In the genomic region with DNA sequence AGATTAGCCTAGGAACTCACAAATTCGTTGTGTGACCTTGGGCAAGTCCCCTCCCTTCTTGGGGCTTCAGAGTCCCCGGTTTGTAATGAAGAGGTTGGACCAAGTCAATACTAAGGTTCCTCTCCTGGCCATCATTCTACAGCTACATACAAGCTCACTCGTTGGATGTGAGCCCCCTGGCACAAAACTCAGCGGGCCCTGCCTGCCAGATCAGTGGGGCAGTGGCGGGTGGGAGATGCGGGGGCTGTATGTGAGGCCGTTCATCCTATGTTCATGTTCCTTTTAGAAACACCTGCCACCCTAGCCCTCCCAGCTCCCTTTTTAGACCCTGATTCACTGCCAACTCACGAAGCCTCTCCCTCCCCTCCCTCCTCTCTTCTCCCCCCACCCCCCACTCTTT, we compare ENCODE assay signal across 19 cellular contexts. TPM values are rescaled to one million over a fixed set of nuclear protein-coding genes. Genes with fewer than 3 reads are reported as not detected.
A peak's percentile ranks its signal among the peaks of the same experiment; 100 is the strongest.
DNase-seq lines count a peak whose midpoint lies in the region; ATAC-seq, FAIRE-seq and TF ChIP-seq lines count a peak whose summit lies in the region.
"Had no signal": no experiment of that assay in that cellular context is flagged by ENCODE, and none has a peak within 500 bp of the region (broad histone marks: within the 10 kb centered on the region; RNA-seq: fewer than 3 reads in every experiment).

No MANE protein-coding gene starts in this region.

- ATAC-seq in activated CD8-positive, alpha-beta memory T cell treated with anti-CD3 and anti-CD28 coated beads, Interleukin-2, amount 10 ng/mL, durations not matched to agents 7 days and 5 days, result no peak

- H2BK120ac ChIP-seq in H1 (replicated peaks; ENCODE audit: low read depth, low read length), result no peak overlapping the region

- peak; percentile 28 for DNase-seq in activated CD8-positive, alpha-beta memory T cell treated with anti-CD3 and anti-CD28 coated beads, Interleukin-2, amount 10 ng/mL, durations not matched to agents 7 days and 5 days
- no peak for DNase-seq in activated CD8-positive, alpha-beta memory T cell treated with anti-CD3 and anti-CD28 coated beads, Interleukin-2, amount 50 U/mL, for 48 hours
- DNase-seq in H1 (ENCODE audit: low read depth in 1 of 2, low spot score in 2 of 2) (no peak), neural crest cell (ENCODE audit: low read depth, low spot score) (no peak), hippocampal formation (lab: John Stamatoyannopoulos, UW) (no peak), breast epithelium (ENCODE audit: low spot score in 2 of 2) (no peak), COR-L47 (lab: John Stamatoyannopoulos, UW) (no peak)
- DNase-seq: 8988T; CD4-positive, alpha-beta T cell; DMS153; DMS79 treated with DMSO at 0.1 percent for 48 hours; EL; GDM1; HCEC 1CT; HFFc6 had no signal

- no peak overlapping the region for H3K18ac ChIP-seq in H1 (ENCODE audit: extremely low read depth, low read length)

- TF ChIP-seq RAD21 in H1 (IDR thresholded peaks at IDR 0.05 in 1 of 2, conservative IDR thresholded peaks at IDR 0.05 in 1 of 2; ENCODE audit: low read depth in 2 of 2, low read length in 2 of 2), result no peak

- H3K27ac ChIP-seq in H1 (ENCODE audit: low read depth, low read length), result no peak overlapping the region
- no peak overlapping the region for H3K27ac ChIP-seq in breast epithelium

- no peak overlapping the region for H2AK5ac ChIP-seq in H1 (ENCODE audit: low read depth, low read length)

- H3K23ac ChIP-seq in H1 (ENCODE audit: insufficient read length), result no peak overlapping the region

- peak overlapping the region; percentile 9; the same call in 1 of the 2 replicates for H2BK12ac ChIP-seq in H1 (ENCODE audit: low read depth, low read length)

- H3K4me1 ChIP-seq in H1 (replicated peaks in 1 of 4; ENCODE audit: control insufficient read depth in 3 of 4, insufficient read depth in 4 of 4, low read length in 3 of 4) (peaks cover 8 to 13% (median 13%) of the 10 kb centered on the region in 4 experiments), breast epithelium (peaks cover 8 to 12% of the 10 kb centered on the region in 2 donors)

- peaks cover 79% of the 10 kb centered on the region for H3K27me3 Mint-ChIP-seq in activated CD8-positive, alpha-beta memory T cell treated with anti-CD3 and anti-CD28 coated beads, Interleukin-2, amount 10 ng/mL, durations not matched to agents 7 days and 5 days
- H3K27me3 Mint-ChIP-seq in neural crest cell (ENCODE audit: low read depth), result peaks cover 88% of the 10 kb centered on the region

- no peak overlapping the region for H3K9ac ChIP-seq in H1 (replicated peaks in 1 of 4; ENCODE audit: extremely low read depth in 1 of 4, low read depth in 3 of 4, low read length in 3 of 4)

- no peaks in the 10 kb centered on the region for H3K9me3 ChIP-seq in H1 (ENCODE audit: insufficient read depth in 2 of 2, low read depth in 1 of 2, low read length in 1 of 2)
- no peaks in the 10 kb centered on the region for H3K9me3 ChIP-seq in breast epithelium

- TF ChIP-seq CTCF in H1 (IDR thresholded peaks at IDR 0.05; ENCODE audit: control extremely low read depth in 1 of 3, insufficient read depth in 1 of 3, low read depth in 1 of 3, low read length in 3 of 3), result no peak
- no peak for TF ChIP-seq CTCF in neural crest cell (conservative IDR thresholded peaks at IDR 0.05)
- TF ChIP-seq CTCF in breast epithelium (IDR thresholded peaks at IDR 0.05), result no peak

- no peak overlapping the region for H3K56ac ChIP-seq in H1 (replicated peaks; ENCODE audit: insufficient read length, low read depth, low read length)

- no peaks in the 10 kb centered on the region for H3K79me2 ChIP-seq in H1 (ENCODE audit: control insufficient read depth in 1 of 2, insufficient read depth in 2 of 2, low read length in 2 of 2)

- H3K36me3 Mint-ChIP-seq in activated CD8-positive, alpha-beta memory T cell treated with anti-CD3 and anti-CD28 coated beads, Interleukin-2, amount 10 ng/mL, durations not matched to agents 7 days and 5 days, result no peaks in the 10 kb centered on the region
- no peaks in the 10 kb centered on the region for H3K36me3 Mint-ChIP-seq in neural crest cell (ENCODE audit: low read depth)

- H2BK5ac ChIP-seq in H1 (ENCODE audit: low read depth, low read length), result no peak overlapping the region

- no peaks in the 10 kb centered on the region for H3K36me3 ChIP-seq in H1 (ENCODE audit: control insufficient read depth in 2 of 4, insufficient read depth in 4 of 4, low read length in 3 of 4)
- H3K36me3 ChIP-seq in breast epithelium, result no peaks in the 10 kb centered on the region

- no peaks in the 10 kb centered on the region for H3K9me3 Mint-ChIP-seq in activated CD8-positive, alpha-beta memory T cell treated with anti-CD3 and anti-CD28 coated beads, Interleukin-2, amount 10 ng/mL, durations not matched to agents 7 days and 5 days (ENCODE audit: low read depth)
- H3K9me3 Mint-ChIP-seq in neural crest cell, result no peaks in the 10 kb centered on the region
- H3K9me3 Mint-ChIP-seq: CD4-positive, alpha-beta T cell; HFFc6 had no signal

- H2BK20ac ChIP-seq in H1 (ENCODE audit: low read length), result no peak overlapping the region

- peaks cover 5% of the 10 kb centered on the region for H3K4me1 Mint-ChIP-seq in activated CD8-positive, alpha-beta memory T cell treated with anti-CD3 and anti-CD28 coated beads, Interleukin-2, amount 10 ng/mL, durations not matched to agents 7 days and 5 days
- H3K4me1 Mint-ChIP-seq in neural crest cell, result peaks cover 7% of the 10 kb centered on the region

- no peak overlapping the region for H3K27ac Mint-ChIP-seq in activated CD8-positive, alpha-beta memory T cell treated with anti-CD3 and anti-CD28 coated beads, Interleukin-2, amount 10 ng/mL, durations not matched to agents 7 days and 5 days
- no peak overlapping the region for H3K27ac Mint-ChIP-seq in neural crest cell (ENCODE audit: unreplicated experiment)
- H3K27ac Mint-ChIP-seq: B cell; CD4-positive, alpha-beta T cell; HFFc6; IgD-negative memory B cell had no signal

- no peak overlapping the region for H3K4ac ChIP-seq in H1 (replicated peaks; ENCODE audit: insufficient read length, low read depth, low read length)

- H3K4me3 Mint-ChIP-seq in activated CD8-positive, alpha-beta memory T cell treated with anti-CD3 and anti-CD28 coated beads, Interleukin-2, amount 10 ng/mL, durations not matched to agents 7 days and 5 days, result no peak overlapping the region
- peak overlapping the region; percentile 47 for H3K4me3 Mint-ChIP-seq in neural crest cell
- H3K4me3 Mint-ChIP-seq: HFFc6 had no signal

- H3K14ac ChIP-seq in H1 (ENCODE audit: insufficient read length), result no peak overlapping the region

- no peak overlapping the region for H2BK15ac ChIP-seq in H1 (ENCODE audit: low read length)

- H2AFZ ChIP-seq in H1 (ENCODE audit: low read length), result no peak overlapping the region

- H3K4me2 ChIP-seq in H1 (ENCODE audit: insufficient read depth in 1 of 2, low read depth in 2 of 2, low read length in 2 of 2), result no peak overlapping the region

- no peak for FAIRE-seq in H1 (lab: Jason Lieb, UNC)
- FAIRE-seq: D721Med, GM12892 had no signal

- POLR2A ChIA-PET in H1 (lab: Charles Lee; ENCODE audit: partially characterized antibody), result interaction anchor here (0.9 to 1.1 kb wide), 2 partner anchors 43 to 53 kb away, joined by 3 read pairs; no protein-coding TSS in a partner anchor

- H3K4me3 ChIP-seq in H1 (ENCODE audit: extremely low read depth in 1 of 4, insufficient read depth in 2 of 4, low read depth in 3 of 4, low read length in 4 of 4), result no peak overlapping the region
- no peak overlapping the region for H3K4me3 ChIP-seq in breast epithelium

- peaks cover 6 to 15% of the 10 kb centered on the region in 2 experiments for H4K20me1 ChIP-seq in H1 (replicated peaks in 1 of 2; ENCODE audit: control insufficient read depth in 1 of 2, insufficient read depth in 2 of 2, low read length in 2 of 2)

- H4K5ac ChIP-seq in H1 (ENCODE audit: insufficient read length, low read depth, low read length), result no peak overlapping the region

- H3K27me3 ChIP-seq in H1 (replicated peaks in 1 of 4; ENCODE audit: control insufficient read depth in 3 of 4, extremely low read depth in 1 of 4, insufficient read depth in 3 of 4, low read length in 3 of 4) (peaks cover 0 to 25% (median 22%) of the 10 kb centered on the region in 4 experiments; a peak in 6 of 7 replicates), breast epithelium (peaks cover 16 to 80% of the 10 kb centered on the region in 2 donors)

- intact Hi-C loops in breast epithelium (cut with DNase I; ENCODE audit: low total_unique reads), result no loop called here

- 77% methylated on average over 8 of the region's 8 CpGs; no CpG with 5 or more reads in 1 of the 2 experiments for WGBS in H1 (ENCODE audit: extremely low coverage in 1 of 2, insufficient coverage in 1 of 2, insufficient read length in 1 of 2, insufficient replicate concordance in 2 of 2, low coverage in 1 of 2, low lambda C conversion rate in 2 of 2, missing lambda C conversion rate in 1 of 2), 2 experiments

- CTCF ChIA-PET in activated CD8-positive, alpha-beta memory T cell treated with anti-CD3 and anti-CD28 coated beads, Interleukin-2, amount 10 ng/mL, durations not matched to agents 7 days and 5 days (lab: Charles Lee), result no interaction called here
- CTCF ChIA-PET in H1 (lab: Charles Lee; ENCODE audit: partially characterized antibody), result interaction anchor here (0.6 to 3.9 kb wide), 8 partner anchors 10 to 139 kb away, joined by 3 to 18 read pairs (median 4); a partner anchor contains a TSS

- TF ChIP-seq EP300 in H1 (IDR thresholded peaks at IDR 0.05; ENCODE audit: borderline replicate concordance in 1 of 2, low read depth in 2 of 2, low read length in 2 of 2), result no peak

- H3K23me2 ChIP-seq in H1 (ENCODE audit: low read depth, low read length), result peaks cover 12% of the 10 kb centered on the region

- H4K8ac ChIP-seq in H1 (ENCODE audit: extremely low read depth, insufficient read depth, low read length), result no peak overlapping the region

- no peaks in the 10 kb centered on the region for H3K79me1 ChIP-seq in H1 (ENCODE audit: low read depth, low read length)

- TF ChIP-seq POLR2A in H1 (IDR thresholded peaks at IDR 0.05; ENCODE audit: control extremely low read depth in 1 of 2, low read depth in 2 of 2, low read length in 2 of 2) (no peak), breast epithelium (IDR thresholded peaks at IDR 0.05) (no peak)

- H4K91ac ChIP-seq in H1 (replicated peaks; ENCODE audit: insufficient read length, low read length), result no peak overlapping the region

RNA-seq across cellular contexts. Expression of a gene that starts 2.1 kb away (rescaled TPM):
- total RNA-seq in activated CD8-positive, alpha-beta memory T cell treated with anti-CD3 and anti-CD28 coated beads, Interleukin-2, amount 10 ng/mL, durations not matched to agents 7 days and 5 days, result under 1 TPM; 0.50 to 0.66 TPM
- total RNA-seq in H1 (2021; fragmentation: NEBNext Ultra II Directional; extraction: Animal tissue kit (Norgen Biotek cat#: 25700)), result 13.2 and 14.8 TPM in 2 replicates
- 3.8 and 6.7 TPM in 2 replicates for polyA plus RNA-seq in H1 (2011; rRNA removed)
- 3.6 TPM for polyA plus RNA-seq in H1 (2011; cell fraction: cytosol; rRNA removed)
- polyA plus RNA-seq in H1 (2011; cell fraction: nucleus; rRNA removed), result 5.0 TPM
- 3.8 to 10.6 TPM (median 8.4 TPM) in 4 replicates for polyA plus RNA-seq in H1 (2012, experiment 1 of 2)
- polyA plus RNA-seq in H1 (2012, experiment 2 of 2), result 4.7 TPM
- 7.6 TPM for polyA plus RNA-seq in H1 (2013, experiment 1 of 2)
- polyA plus RNA-seq in H1 (2013, experiment 2 of 2), result 7.8 TPM
- polyA minus RNA-seq in H1 (2011; rRNA and poly(A)+ RNA removed), result 1.6 TPM in 2 replicates
- 4.3 TPM for polyA minus RNA-seq in H1 (2011; cell fraction: cytosol; rRNA and poly(A)+ RNA removed)
- 3.2 TPM for polyA minus RNA-seq in H1 (2011; cell fraction: nucleus; rRNA and poly(A)+ RNA removed)
- total RNA-seq in neural crest cell (4.7 and 5.0 TPM in 2 replicates), breast epithelium (under 1 TPM; 0.15 to 0.33 (median 0.16) TPM)

RNA-seq across cellular contexts. Expression of a gene that starts 57.8 kb away (rescaled TPM):
- total RNA-seq in activated CD8-positive, alpha-beta memory T cell treated with anti-CD3 and anti-CD28 coated beads, Interleukin-2, amount 10 ng/mL, durations not matched to agents 7 days and 5 days, result 10 to 100 TPM; 29.6 to 30.2 TPM
- total RNA-seq in H1 (2021; fragmentation: NEBNext Ultra II Directional; extraction: Animal tissue kit (Norgen Biotek cat#: 25700)), result 9.3 and 10.2 TPM in 2 replicates
- polyA plus RNA-seq in H1 (2011; rRNA removed), result 16.0 and 31.1 TPM in 2 replicates
- polyA plus RNA-seq in H1 (2011; cell fraction: cytosol; rRNA removed), result 20.2 TPM
- polyA plus RNA-seq in H1 (2011; cell fraction: nucleus; rRNA removed), result 15.1 TPM
- polyA plus RNA-seq in H1 (2012, experiment 1 of 2), result 14.8 to 22.3 TPM (median 19.7 TPM) in 4 replicates
- 8.0 TPM for polyA plus RNA-seq in H1 (2012, experiment 2 of 2)
- 24.1 TPM for polyA plus RNA-seq in H1 (2013, experiment 1 of 2)
- polyA plus RNA-seq in H1 (2013, experiment 2 of 2), result 25.9 TPM
- polyA minus RNA-seq in H1 (2011; rRNA and poly(A)+ RNA removed), result 10.6 and 11.9 TPM in 2 replicates
- polyA minus RNA-seq in H1 (2011; cell fraction: cytosol; rRNA and poly(A)+ RNA removed), result 7.5 TPM
- 5.1 TPM for polyA minus RNA-seq in H1 (2011; cell fraction: nucleus; rRNA and poly(A)+ RNA removed)
- total RNA-seq in neural crest cell (3.6 and 3.9 TPM in 2 replicates), breast epithelium (10 to 100 TPM; 30.5 to 55.0 (median 37.6) TPM)
